Comparison of ENCODE assay signal across 14 cellular contexts in genomic region chr14:93120952-93121834, GRCh38.
"Had no signal": no experiment of that assay in that cellular context is flagged by ENCODE, and none has a peak within 500 bp of the region (broad histone marks: within the 10 kb centered on the region; RNA-seq: fewer than 3 reads in every experiment).

No MANE protein-coding gene starts in this region.

- H3K4me3 Mint-ChIP-seq: activated CD4-positive, alpha-beta memory T cell treated with anti-CD3 and anti-CD28 coated beads for 36 hours; activated T-helper 17 cell treated with anti-CD3 and anti-CD28 coated beads, Interleukin-2, amount 50 U/mL, for 72 hours had no signal

- ATAC-seq: activated T-helper 17 cell treated with anti-CD3 and anti-CD28 coated beads, Interleukin-2, amount 50 U/mL, for 72 hours; left ventricle myocardium superior had no signal

- H3K27ac ChIP-seq: adrenal gland, hepatocyte, parathyroid adenoma, stomach had no signal

- H3K36me3 ChIP-seq: adrenal gland, stomach had no signal

- H3K9ac ChIP-seq: parathyroid adenoma had no signal

- DNase-seq: activated CD4-positive, alpha-beta memory T cell treated with anti-CD3 and anti-CD28 coated beads for 36 hours; activated CD8-positive, alpha-beta memory T cell treated with anti-CD3 and anti-CD28 coated beads, Interleukin-2, amount 50 U/mL, for 48 hours; activated naive CD4-positive, alpha-beta T cell treated with anti-CD3 and anti-CD28 coated beads, Interleukin-2, amount 50 U/mL, for 16 hours; adrenal gland; effector CD4-positive, alpha-beta T cell; kidney; left ventricle myocardium superior; stimulated activated CD4-positive, alpha-beta T cell treated with anti-CD3 and anti-CD28 coated beads, Interleukin-4, amount 100 ng/mL, for 24 hours; stomach; T-helper 2 cell had no signal

- H2AFZ ChIP-seq: hepatocyte, parathyroid adenoma had no signal

- H3K4me1 Mint-ChIP-seq: activated T-helper 17 cell treated with anti-CD3 and anti-CD28 coated beads, Interleukin-2, amount 50 U/mL, for 72 hours had no signal

- H3K4me3 ChIP-seq: adrenal gland, hepatocyte, stomach had no signal

- H3K36me3 Mint-ChIP-seq: activated CD4-positive, alpha-beta memory T cell treated with anti-CD3 and anti-CD28 coated beads for 36 hours had no signal

- H3K27ac Mint-ChIP-seq: activated CD4-positive, alpha-beta memory T cell treated with anti-CD3 and anti-CD28 coated beads for 36 hours; activated T-helper 17 cell treated with anti-CD3 and anti-CD28 coated beads, Interleukin-2, amount 50 U/mL, for 72 hours had no signal

- H3K79me2 ChIP-seq: hepatocyte, parathyroid adenoma had no signal

- H3K9me3 Mint-ChIP-seq: activated CD4-positive, alpha-beta memory T cell treated with anti-CD3 and anti-CD28 coated beads for 36 hours; activated T-helper 17 cell treated with anti-CD3 and anti-CD28 coated beads, Interleukin-2, amount 50 U/mL, for 72 hours had no signal

- H3K27me3 ChIP-seq: adrenal gland, hepatocyte, stomach had no signal

- H3K9me3 ChIP-seq: adrenal gland, stomach had no signal

- H3K4me2 ChIP-seq: hepatocyte had no signal

- FAIRE-seq: colon, kidney had no signal

- H3K27me3 Mint-ChIP-seq: activated CD4-positive, alpha-beta memory T cell treated with anti-CD3 and anti-CD28 coated beads for 36 hours; activated T-helper 17 cell treated with anti-CD3 and anti-CD28 coated beads, Interleukin-2, amount 50 U/mL, for 72 hours had no signal
